In genomic region chr7:43625977-43626376, GRCh38 we compare ENCODE assay signal across 14 cellular contexts. TPM values are rescaled to one million over a fixed set of nuclear protein-coding genes. Genes with fewer than 3 reads are reported as not detected.
DNase-seq lines count a peak whose midpoint lies in the region; ATAC-seq and TF ChIP-seq lines count a peak whose summit lies in the region.
"Had no signal": no experiment of that assay in that cellular context is flagged by ENCODE, and none has a peak within 500 bp of the region (broad histone marks: within the 10 kb centered on the region; RNA-seq: fewer than 3 reads in every experiment).

No MANE protein-coding gene starts in this region.

- no peaks in the 10 kb centered on the region for H3K9me2 ChIP-seq in SU-DHL-6 (replicated peaks; ENCODE audit: insufficient read depth, low read length)

- intact Hi-C loops in CD4-positive, alpha-beta T cell (cut with DNase I, micrococcal nuclease): loop anchor here (1.0 to 5.0 kb wide), 5 partner anchors 23 to 71 kb away; no protein-coding TSS in a partner anchor
- intact Hi-C loops in left lung (cut with DNase I): no loop called here

- H3K4me1 Mint-ChIP-seq in CD4-positive, alpha-beta T cell (ENCODE audit: low read depth): peaks cover 97% of the 10 kb centered on the region

- POLR2A ChIA-PET in CD4-positive, alpha-beta T cell (lab: Charles Lee): interaction anchor here (1.0 to 6.1 kb wide), 9 partner anchors 10 to 43 kb away, joined by 3 to 60 read pairs (median 4); partner anchors contain the start of gene STK17A

- H3K27me3 Mint-ChIP-seq in CD4-positive, alpha-beta T cell: no peaks in the 10 kb centered on the region

- H3K27me3 ChIP-seq in CD4-positive, alpha-beta T cell (ENCODE audit: control insufficient read depth, insufficient read depth, low read length): no peaks in the 10 kb centered on the region
- no peaks in the 10 kb centered on the region for H3K27me3 ChIP-seq in SU-DHL-6 (ENCODE audit: low read length)
- H3K27me3 ChIP-seq in left lung: no peaks in the 10 kb centered on the region
- H3K27me3 ChIP-seq: foreskin keratinocyte had no signal

- peak overlapping the region; percentile 59 for H3K4me3 Mint-ChIP-seq in CD4-positive, alpha-beta T cell
- H3K4me3 Mint-ChIP-seq: CD14-positive monocyte, WTC11 had no signal

- peak overlapping the region; percentile 32 for H3K4me2 ChIP-seq in SU-DHL-6 (ENCODE audit: low read depth, low read length, poor library complexity, severe bottlenecking)

- no peaks in the 10 kb centered on the region for H3K9me3 Mint-ChIP-seq in CD4-positive, alpha-beta T cell
- H3K9me3 Mint-ChIP-seq: activated naive CD4-positive, alpha-beta T cell treated with anti-CD3 and anti-CD28 coated beads, Interleukin-2, amount 50 U/mL, for 72 hours; CD14-positive monocyte; WTC11 had no signal

- peaks cover 95% of the 10 kb centered on the region for H3F3A ChIP-seq in SU-DHL-6 (ENCODE audit: insufficient read depth)

- peaks cover 98% of the 10 kb centered on the region for H3K79me2 ChIP-seq in SU-DHL-6 (ENCODE audit: insufficient read depth, low read length)

- no peak overlapping the region for H3K9ac ChIP-seq in SU-DHL-6 (ENCODE audit: low read length)

- H3K4me3 ChIP-seq in SU-DHL-6 (ENCODE audit: insufficient read depth, low read length, poor library complexity, severe bottlenecking): no peak overlapping the region
- H3K4me3 ChIP-seq in left lung: no peak overlapping the region

- no peak for DNase-seq in CD4-positive, alpha-beta T cell
- no peak for DNase-seq in left lung
- DNase-seq in islet precursor cell: no peak
- no peak for DNase-seq in mucosa of gallbladder (ENCODE audit: low spot score)
- DNase-seq in hepatic stellate cell (ENCODE audit: low spot score): no peak
- DNase-seq: dermis blood vessel endothelial cell, foreskin keratinocyte, kidney glomerular epithelial cell had no signal

- TF ChIP-seq CTCF in CD4-positive, alpha-beta T cell (IDR thresholded peaks at IDR 0.05): no peak
- TF ChIP-seq CTCF in SU-DHL-6 (IDR thresholded peaks at IDR 0.05; ENCODE audit: insufficient read depth, low read length, poor library complexity, severe bottlenecking) (no peak), left lung (IDR thresholded peaks at IDR 0.05) (no peak)

- no peak overlapping the region for H3K27ac Mint-ChIP-seq in CD4-positive, alpha-beta T cell

- peaks cover 93% of the 10 kb centered on the region for H3K36me3 Mint-ChIP-seq in CD4-positive, alpha-beta T cell (ENCODE audit: low read depth)

- no peak for ATAC-seq in CD4-positive, alpha-beta T cell (ENCODE audit: poor library complexity)
- ATAC-seq in GM18907 (IDR thresholded peaks at IDR 0.05; ENCODE audit: unreplicated experiment): peak; percentile 42
- ATAC-seq in left lung: peak; percentile 55
- no peak for ATAC-seq in HG02884 (IDR thresholded peaks at IDR 0.05; ENCODE audit: unreplicated experiment)
- ATAC-seq: foreskin keratinocyte had no signal

- CTCF ChIA-PET in CD4-positive, alpha-beta T cell (lab: Charles Lee): interaction anchor here (1.3 to 5.8 kb wide), 4 partner anchors 10 to 42 kb away, joined by 3 to 58 read pairs (median 6); partner anchors contain the start of gene STK17A

- no peak overlapping the region for H2AFZ ChIP-seq in SU-DHL-6 (ENCODE audit: low read depth, low read length, severe bottlenecking)

- peaks cover 0 to 9% of the 10 kb centered on the region in 2 donors for H3K4me1 ChIP-seq in left lung
- H3K4me1 ChIP-seq: foreskin keratinocyte had no signal

- peaks cover 90% of the 10 kb centered on the region for H3K36me3 ChIP-seq in SU-DHL-6 (ENCODE audit: low read length)
- H3K36me3 ChIP-seq in left lung: peaks cover 0 to 73% of the 10 kb centered on the region in 2 donors

- no peaks in the 10 kb centered on the region for H3K9me3 ChIP-seq in CD4-positive, alpha-beta T cell (ENCODE audit: control insufficient read depth, low read length)
- H3K9me3 ChIP-seq in SU-DHL-6 (ENCODE audit: insufficient read depth, low read length) (no peaks in the 10 kb centered on the region), left lung (no peaks in the 10 kb centered on the region)

- H3K27ac ChIP-seq in CD4-positive, alpha-beta T cell (ENCODE audit: low read depth, low read length): peak overlapping the region; percentile 45
- H3K27ac ChIP-seq in SU-DHL-6 (ENCODE audit: low read depth, low read length): peak overlapping the region; percentile 66
- peak overlapping the region; percentile 21 to 59 for H3K27ac ChIP-seq in left lung
- H3K27ac ChIP-seq: foreskin keratinocyte had no signal

- peaks cover 13% of the 10 kb centered on the region; the same call in 1 of the 2 replicates for H4K20me1 ChIP-seq in SU-DHL-6 (ENCODE audit: low read depth, low read length)

RNA-seq across cellular contexts. Expression of gene STK17A, which starts 43.1 kb away (rescaled TPM):
- 100 to 1,000 TPM; 213 to 218 TPM for total RNA-seq in CD4-positive, alpha-beta T cell
- 10 to 100 TPM; 34.9 to 38.4 TPM for total RNA-seq in left lung
- 16.1 TPM for total RNA-seq in mucosa of gallbladder

Comparison
In these comparisons a context has a peak if more than half of its experiments do, and no peak if none do; other contexts are left out.
1. ATAC-seq: peak in GM18907 (single experiment) and left lung (single experiment); none in CD4-positive, alpha-beta T cell (single experiment) and HG02884 (single experiment).
2. RNA of gene STK17A, which starts 43.1 kb away (total RNA-seq): 213 to 218 TPM in CD4-positive, alpha-beta T cell; 34.9 to 38.4 TPM in left lung and 16.1 TPM in mucosa of gallbladder (single experiment); every median in the first group is over 4 times any median in the second.
3. intact Hi-C loops: an anchor here in CD4-positive, alpha-beta T cell (1.0 to 5.0 kb wide); none called in left lung.
4. Peak in every context shown above with its lines, with median percentiles within 50 percentile points of each other: H3K27ac ChIP-seq.